In the genomic region with DNA sequence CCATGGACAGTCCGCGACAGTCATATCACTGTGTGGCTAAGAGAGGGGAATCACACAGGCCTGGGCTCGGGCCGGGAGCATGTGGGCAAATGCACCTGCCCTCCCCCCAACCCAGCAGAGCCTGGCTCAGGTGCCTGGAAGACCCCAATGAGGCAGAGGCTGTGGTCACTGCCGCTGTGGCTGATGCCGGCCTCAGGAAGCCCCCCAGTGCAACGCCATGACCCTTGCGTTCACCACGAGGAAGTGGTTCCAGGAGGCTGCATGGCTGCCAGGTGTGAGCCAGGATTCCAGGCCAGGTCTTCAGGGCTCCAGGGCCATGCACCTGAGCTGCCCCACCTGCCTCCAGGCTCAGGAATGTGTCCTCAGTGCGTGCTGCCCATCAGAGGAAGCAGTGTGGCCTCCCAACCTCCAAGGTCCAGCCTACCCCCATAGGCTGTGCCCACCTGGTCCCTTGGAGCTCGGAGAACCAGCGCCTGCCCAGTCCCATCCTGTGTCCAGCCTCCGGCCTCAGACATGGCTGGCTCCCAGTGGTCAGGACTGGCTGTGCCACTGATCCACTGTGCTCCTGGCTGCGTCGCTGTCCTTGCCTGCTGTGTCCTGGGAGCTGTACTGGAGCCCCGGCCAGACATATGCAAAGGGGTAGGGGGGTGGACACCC, we compare ENCODE assay signal across 1 cellular context.
TF ChIP-seq lines count a peak whose summit lies in the region.

No MANE protein-coding gene starts in this region.

TF ChIP-seq in GM23338, 12 proteins besides CTCF, POLR2A, EP300 and RAD21 (continued from another document):
- TF ChIP-seq, protein P1, sequence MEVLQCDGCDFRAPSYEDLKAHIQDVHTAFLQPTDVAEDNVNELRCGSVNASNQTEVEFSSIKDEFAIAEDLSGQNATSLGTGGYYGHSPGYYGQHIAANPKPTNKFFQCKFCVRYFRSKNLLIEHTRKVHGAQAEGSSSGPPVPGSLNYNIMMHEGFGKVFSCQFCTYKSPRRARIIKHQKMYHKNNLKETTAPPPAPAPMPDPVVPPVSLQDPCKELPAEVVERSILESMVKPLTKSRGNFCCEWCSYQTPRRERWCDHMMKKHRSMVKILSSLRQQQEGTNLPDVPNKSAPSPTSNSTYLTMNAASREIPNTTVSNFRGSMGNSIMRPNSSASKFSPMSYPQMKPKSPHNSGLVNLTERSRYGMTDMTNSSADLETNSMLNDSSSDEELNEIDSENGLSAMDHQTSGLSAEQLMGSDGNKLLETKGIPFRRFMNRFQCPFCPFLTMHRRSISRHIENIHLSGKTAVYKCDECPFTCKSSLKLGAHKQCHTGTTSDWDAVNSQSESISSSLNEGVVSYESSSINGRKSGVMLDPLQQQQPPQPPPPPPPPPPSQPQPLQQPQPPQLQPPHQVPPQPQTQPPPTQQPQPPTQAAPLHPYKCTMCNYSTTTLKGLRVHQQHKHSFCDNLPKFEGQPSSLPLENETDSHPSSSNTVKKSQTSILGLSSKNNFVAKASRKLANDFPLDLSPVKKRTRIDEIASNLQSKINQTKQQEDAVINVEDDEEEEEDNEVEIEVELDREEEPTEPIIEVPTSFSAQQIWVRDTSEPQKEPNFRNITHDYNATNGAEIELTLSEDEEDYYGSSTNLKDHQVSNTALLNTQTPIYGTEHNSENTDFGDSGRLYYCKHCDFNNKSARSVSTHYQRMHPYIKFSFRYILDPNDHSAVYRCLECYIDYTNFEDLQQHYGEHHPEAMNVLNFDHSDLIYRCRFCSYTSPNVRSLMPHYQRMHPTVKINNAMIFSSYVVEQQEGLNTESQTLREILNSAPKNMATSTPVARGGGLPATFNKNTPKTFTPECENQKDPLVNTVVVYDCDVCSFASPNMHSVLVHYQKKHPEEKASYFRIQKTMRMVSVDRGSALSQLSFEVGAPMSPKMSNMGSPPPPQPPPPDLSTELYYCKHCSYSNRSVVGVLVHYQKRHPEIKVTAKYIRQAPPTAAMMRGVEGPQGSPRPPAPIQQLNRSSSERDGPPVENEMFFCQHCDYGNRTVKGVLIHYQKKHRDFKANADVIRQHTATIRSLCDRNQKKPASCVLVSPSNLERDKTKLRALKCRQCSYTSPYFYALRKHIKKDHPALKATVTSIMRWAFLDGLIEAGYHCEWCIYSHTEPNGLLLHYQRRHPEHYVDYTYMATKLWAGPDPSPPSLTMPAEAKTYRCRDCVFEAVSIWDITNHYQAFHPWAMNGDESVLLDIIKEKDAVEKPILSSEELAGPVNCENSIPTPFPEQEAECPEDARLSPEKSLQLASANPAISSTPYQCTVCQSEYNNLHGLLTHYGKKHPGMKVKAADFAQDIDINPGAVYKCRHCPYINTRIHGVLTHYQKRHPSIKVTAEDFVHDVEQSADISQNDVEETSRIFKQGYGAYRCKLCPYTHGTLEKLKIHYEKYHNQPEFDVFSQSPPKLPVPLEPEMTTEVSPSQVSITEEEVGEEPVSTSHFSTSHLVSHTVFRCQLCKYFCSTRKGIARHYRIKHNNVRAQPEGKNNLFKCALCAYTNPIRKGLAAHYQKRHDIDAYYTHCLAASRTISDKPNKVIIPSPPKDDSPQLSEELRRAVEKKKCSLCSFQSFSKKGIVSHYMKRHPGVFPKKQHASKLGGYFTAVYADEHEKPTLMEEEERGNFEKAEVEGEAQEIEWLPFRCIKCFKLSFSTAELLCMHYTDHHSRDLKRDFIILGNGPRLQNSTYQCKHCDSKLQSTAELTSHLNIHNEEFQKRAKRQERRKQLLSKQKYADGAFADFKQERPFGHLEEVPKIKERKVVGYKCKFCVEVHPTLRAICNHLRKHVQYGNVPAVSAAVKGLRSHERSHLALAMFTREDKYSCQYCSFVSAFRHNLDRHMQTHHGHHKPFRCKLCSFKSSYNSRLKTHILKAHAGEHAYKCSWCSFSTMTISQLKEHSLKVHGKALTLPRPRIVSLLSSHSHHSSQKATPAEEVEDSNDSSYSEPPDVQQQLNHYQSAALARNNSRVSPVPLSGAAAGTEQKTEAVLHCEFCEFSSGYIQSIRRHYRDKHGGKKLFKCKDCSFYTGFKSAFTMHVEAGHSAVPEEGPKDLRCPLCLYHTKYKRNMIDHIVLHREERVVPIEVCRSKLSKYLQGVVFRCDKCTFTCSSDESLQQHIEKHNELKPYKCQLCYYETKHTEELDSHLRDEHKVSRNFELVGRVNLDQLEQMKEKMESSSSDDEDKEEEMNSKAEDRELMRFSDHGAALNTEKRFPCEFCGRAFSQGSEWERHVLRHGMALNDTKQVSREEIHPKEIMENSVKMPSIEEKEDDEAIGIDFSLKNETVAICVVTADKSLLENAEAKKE (CRISPR knock-in tag; IDR thresholded peaks at IDR 0.05), result no peak
- no peak for TF ChIP-seq CREB1 (CRISPR knock-in tag; IDR thresholded peaks at IDR 0.05; ENCODE audit: low read depth)
- no peak for TF ChIP-seq ZNF331 (CRISPR knock-in tag; IDR thresholded peaks at IDR 0.05; ENCODE audit: low read depth)
- TF ChIP-seq POLR2AphosphoS5 (IDR thresholded peaks at IDR 0.05; ENCODE audit: low read depth), result no peak
- TF ChIP-seq, protein P2, sequence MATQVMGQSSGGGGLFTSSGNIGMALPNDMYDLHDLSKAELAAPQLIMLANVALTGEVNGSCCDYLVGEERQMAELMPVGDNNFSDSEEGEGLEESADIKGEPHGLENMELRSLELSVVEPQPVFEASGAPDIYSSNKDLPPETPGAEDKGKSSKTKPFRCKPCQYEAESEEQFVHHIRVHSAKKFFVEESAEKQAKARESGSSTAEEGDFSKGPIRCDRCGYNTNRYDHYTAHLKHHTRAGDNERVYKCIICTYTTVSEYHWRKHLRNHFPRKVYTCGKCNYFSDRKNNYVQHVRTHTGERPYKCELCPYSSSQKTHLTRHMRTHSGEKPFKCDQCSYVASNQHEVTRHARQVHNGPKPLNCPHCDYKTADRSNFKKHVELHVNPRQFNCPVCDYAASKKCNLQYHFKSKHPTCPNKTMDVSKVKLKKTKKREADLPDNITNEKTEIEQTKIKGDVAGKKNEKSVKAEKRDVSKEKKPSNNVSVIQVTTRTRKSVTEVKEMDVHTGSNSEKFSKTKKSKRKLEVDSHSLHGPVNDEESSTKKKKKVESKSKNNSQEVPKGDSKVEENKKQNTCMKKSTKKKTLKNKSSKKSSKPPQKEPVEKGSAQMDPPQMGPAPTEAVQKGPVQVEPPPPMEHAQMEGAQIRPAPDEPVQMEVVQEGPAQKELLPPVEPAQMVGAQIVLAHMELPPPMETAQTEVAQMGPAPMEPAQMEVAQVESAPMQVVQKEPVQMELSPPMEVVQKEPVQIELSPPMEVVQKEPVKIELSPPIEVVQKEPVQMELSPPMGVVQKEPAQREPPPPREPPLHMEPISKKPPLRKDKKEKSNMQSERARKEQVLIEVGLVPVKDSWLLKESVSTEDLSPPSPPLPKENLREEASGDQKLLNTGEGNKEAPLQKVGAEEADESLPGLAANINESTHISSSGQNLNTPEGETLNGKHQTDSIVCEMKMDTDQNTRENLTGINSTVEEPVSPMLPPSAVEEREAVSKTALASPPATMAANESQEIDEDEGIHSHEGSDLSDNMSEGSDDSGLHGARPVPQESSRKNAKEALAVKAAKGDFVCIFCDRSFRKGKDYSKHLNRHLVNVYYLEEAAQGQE (IDR thresholded peaks at IDR 0.05; ENCODE audit: unreplicated experiment), result no peak
- TF ChIP-seq, protein P3, sequence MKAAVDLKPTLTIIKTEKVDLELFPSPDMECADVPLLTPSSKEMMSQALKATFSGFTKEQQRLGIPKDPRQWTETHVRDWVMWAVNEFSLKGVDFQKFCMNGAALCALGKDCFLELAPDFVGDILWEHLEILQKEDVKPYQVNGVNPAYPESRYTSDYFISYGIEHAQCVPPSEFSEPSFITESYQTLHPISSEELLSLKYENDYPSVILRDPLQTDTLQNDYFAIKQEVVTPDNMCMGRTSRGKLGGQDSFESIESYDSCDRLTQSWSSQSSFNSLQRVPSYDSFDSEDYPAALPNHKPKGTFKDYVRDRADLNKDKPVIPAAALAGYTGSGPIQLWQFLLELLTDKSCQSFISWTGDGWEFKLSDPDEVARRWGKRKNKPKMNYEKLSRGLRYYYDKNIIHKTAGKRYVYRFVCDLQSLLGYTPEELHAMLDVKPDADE (IDR thresholded peaks at IDR 0.05), result no peak
- TF ChIP-seq ZNF114 (CRISPR knock-in tag; IDR thresholded peaks at IDR 0.05), result no peak
- no peak for TF ChIP-seq EZH2 (IDR thresholded peaks at IDR 0.05; ENCODE audit: low read depth, unreplicated experiment)
- TF ChIP-seq EZH2phosphoT487 (IDR thresholded peaks at IDR 0.05; ENCODE audit: unreplicated experiment), result no peak
